Comparison of ENCODE assay signal across 26 cellular contexts in genomic region chr9:109458453-109459211, GRCh38. TPM values are rescaled to one million over a fixed set of nuclear protein-coding genes. Genes with fewer than 3 reads are reported as not detected.
"Had no signal": no experiment of that assay in that cellular context is flagged by ENCODE, and none has a peak within 500 bp of the region (broad histone marks: within the 10 kb centered on the region; RNA-seq: fewer than 3 reads in every experiment).

No MANE protein-coding gene starts in this region.

- H3K36me3 ChIP-seq: neutrophil, vagina had no signal

- H3K4me3 ChIP-seq: esophagus squamous epithelium, heart right ventricle, lower lobe of right lung, right lobe of liver, suprapubic skin, vagina had no signal

- H3K4me1 Mint-ChIP-seq: natural killer cell had no signal

- H3K4me1 ChIP-seq: heart right ventricle, lower lobe of right lung, parathyroid adenoma, right lobe of liver, vagina had no signal

- DNase-seq: cortex of kidney; effector memory CD8-positive, alpha-beta T cell; erythroblast; esophagus squamous epithelium; foreskin melanocyte; glutamatergic neuron; heart right ventricle; hippocampal formation; islet precursor cell; kidney glomerular epithelial cell; left colon; left ventricle myocardium superior; lower lobe of right lung; natural killer cell; right lobe of liver; small intestine; stimulated activated CD4-positive, alpha-beta T cell treated with anti-CD3 and anti-CD28 coated beads, Interleukin-15, amount 100 ng/mL, for 24 hours; stimulated activated CD4-positive, alpha-beta T cell treated with anti-CD3 and anti-CD28 coated beads, Interleukin-2, amount 100 ng/mL, for 48 hours; stimulated activated CD8-positive, alpha-beta memory T cell treated with anti-CD3 and anti-CD28 coated beads, Interleukin-4, amount 100 ng/mL, for 48 hours; stimulated activated naive CD4-positive, alpha-beta T cell; stimulated activated naive CD8-positive, alpha-beta T cell treated with anti-CD3 and anti-CD28 coated beads, Interleukin-15, amount 100 ng/mL, for 72 hours had no signal

- H3K9me3 Mint-ChIP-seq: effector memory CD8-positive, alpha-beta T cell; natural killer cell; stimulated activated naive CD8-positive, alpha-beta T cell treated with anti-CD3 and anti-CD28 coated beads, Interleukin-15, amount 100 ng/mL, for 72 hours had no signal

- H3K27me3 ChIP-seq: esophagus squamous epithelium, right lobe of liver, suprapubic skin, vagina had no signal

- H3K27ac ChIP-seq: esophagus squamous epithelium, heart right ventricle, lower lobe of right lung, neutrophil, parathyroid adenoma, right lobe of liver, suprapubic skin, vagina had no signal

- H3K27ac Mint-ChIP-seq: effector memory CD8-positive, alpha-beta T cell; natural killer cell; progenitor cell of endocrine pancreas; stimulated activated naive CD8-positive, alpha-beta T cell treated with anti-CD3 and anti-CD28 coated beads, Interleukin-15, amount 100 ng/mL, for 72 hours had no signal

- ATAC-seq: effector memory CD8-positive, alpha-beta T cell; left colon; left ventricle myocardium superior; natural killer cell; stimulated activated naive CD8-positive, alpha-beta T cell treated with anti-CD3 and anti-CD28 coated beads, Interleukin-15, amount 100 ng/mL, for 72 hours had no signal

- H3K4me3 Mint-ChIP-seq: effector memory CD8-positive, alpha-beta T cell; natural killer cell; stimulated activated naive CD8-positive, alpha-beta T cell treated with anti-CD3 and anti-CD28 coated beads, Interleukin-15, amount 100 ng/mL, for 72 hours had no signal

- H3K9me3 ChIP-seq: esophagus squamous epithelium, heart right ventricle, lower lobe of right lung, neutrophil, right lobe of liver, suprapubic skin, vagina had no signal

- H3K36me3 Mint-ChIP-seq: natural killer cell had no signal

- H3K9ac ChIP-seq: parathyroid adenoma had no signal

RNA-seq across cellular contexts. Expression of gene PTPN3, which starts 39.5 kb away (rescaled TPM):
- total RNA-seq: natural killer cell had no signal
